ENCODE assay signal across 1 cellular context in the genomic region with DNA sequence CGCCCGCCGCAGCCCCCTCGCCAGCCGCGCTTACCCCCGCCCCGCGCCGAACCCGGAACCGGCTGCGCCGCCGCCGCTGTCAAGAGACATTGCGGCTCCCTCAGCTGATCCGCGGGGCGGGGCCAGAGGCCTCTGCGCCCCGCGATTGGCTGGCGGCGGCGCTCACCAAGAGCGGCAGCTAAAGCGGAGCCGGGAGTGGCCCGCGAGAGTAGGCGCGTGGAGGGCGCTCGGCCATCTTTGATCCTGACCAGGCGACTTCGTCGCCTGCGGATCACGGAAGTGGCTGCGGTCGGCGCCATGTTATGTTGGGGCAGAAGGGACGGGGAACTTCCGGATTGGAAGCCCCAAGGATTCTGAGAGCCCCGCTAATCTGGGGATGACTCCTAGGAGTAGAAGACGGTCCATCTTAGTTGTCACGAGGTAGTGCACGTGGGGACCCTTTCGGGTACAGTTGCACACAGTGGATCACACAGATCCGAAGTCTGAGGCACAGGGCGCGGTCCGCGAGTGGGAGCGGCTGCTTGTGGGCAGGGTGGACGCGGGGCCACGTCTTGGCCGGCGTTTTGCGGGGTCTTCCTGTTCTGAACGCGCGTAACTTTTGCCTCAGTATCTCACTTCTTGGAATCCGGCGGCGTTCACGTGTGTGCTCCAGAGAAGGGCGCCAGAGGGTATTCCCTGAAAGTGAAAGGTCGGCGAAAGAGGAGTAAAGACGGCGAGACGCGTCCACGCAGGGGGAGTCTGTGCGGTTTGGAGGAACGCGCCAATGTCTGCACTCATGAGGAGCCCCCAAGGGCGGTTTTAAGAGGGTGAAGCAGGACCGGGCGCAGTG.
TF ChIP-seq lines count a peak whose summit lies in the region.

A gene with protein sequence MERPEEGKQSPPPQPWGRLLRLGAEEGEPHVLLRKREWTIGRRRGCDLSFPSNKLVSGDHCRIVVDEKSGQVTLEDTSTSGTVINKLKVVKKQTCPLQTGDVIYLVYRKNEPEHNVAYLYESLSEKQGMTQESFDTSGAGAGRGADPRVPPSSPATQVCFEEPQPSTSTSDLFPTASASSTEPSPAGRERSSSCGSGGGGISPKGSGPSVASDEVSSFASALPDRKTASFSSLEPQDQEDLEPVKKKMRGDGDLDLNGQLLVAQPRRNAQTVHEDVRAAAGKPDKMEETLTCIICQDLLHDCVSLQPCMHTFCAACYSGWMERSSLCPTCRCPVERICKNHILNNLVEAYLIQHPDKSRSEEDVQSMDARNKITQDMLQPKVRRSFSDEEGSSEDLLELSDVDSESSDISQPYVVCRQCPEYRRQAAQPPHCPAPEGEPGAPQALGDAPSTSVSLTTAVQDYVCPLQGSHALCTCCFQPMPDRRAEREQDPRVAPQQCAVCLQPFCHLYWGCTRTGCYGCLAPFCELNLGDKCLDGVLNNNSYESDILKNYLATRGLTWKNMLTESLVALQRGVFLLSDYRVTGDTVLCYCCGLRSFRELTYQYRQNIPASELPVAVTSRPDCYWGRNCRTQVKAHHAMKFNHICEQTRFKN (minus strand): TSS at position 93 of the 829 bp plus-strand sequence. CDS start 277 bp downstream, outside the sequence.

TF ChIP-seq in HepG2, 621 proteins besides CTCF, POLR2A, EP300 and RAD21 (continued from another document and continues in another):
- TF ChIP-seq, protein P1, sequence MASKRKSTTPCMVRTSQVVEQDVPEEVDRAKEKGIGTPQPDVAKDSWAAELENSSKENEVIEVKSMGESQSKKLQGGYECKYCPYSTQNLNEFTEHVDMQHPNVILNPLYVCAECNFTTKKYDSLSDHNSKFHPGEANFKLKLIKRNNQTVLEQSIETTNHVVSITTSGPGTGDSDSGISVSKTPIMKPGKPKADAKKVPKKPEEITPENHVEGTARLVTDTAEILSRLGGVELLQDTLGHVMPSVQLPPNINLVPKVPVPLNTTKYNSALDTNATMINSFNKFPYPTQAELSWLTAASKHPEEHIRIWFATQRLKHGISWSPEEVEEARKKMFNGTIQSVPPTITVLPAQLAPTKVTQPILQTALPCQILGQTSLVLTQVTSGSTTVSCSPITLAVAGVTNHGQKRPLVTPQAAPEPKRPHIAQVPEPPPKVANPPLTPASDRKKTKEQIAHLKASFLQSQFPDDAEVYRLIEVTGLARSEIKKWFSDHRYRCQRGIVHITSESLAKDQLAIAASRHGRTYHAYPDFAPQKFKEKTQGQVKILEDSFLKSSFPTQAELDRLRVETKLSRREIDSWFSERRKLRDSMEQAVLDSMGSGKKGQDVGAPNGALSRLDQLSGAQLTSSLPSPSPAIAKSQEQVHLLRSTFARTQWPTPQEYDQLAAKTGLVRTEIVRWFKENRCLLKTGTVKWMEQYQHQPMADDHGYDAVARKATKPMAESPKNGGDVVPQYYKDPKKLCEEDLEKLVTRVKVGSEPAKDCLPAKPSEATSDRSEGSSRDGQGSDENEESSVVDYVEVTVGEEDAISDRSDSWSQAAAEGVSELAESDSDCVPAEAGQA (IDR thresholded peaks at IDR 0.05; ENCODE audit: low read depth) = peak; percentile 93
- TF ChIP-seq, protein P1 (CRISPR knock-in tag; IDR thresholded peaks at IDR 0.05; ENCODE audit: borderline replicate concordance) = no peak
- TF ChIP-seq CCDC6 (CRISPR knock-in tag; IDR thresholded peaks at IDR 0.05) (peak; percentile 88), POLR2G (IDR thresholded peaks at IDR 0.05; ENCODE audit: low read depth, low read length) (peak; percentile 90), STAG1 (CRISPR knock-in tag; IDR thresholded peaks at IDR 0.05) (no peak), JUND (CRISPR knock-in tag; IDR thresholded peaks at IDR 0.05) (no peak), KLF11 (CRISPR knock-in tag; IDR thresholded peaks at IDR 0.05) (0 out of 2 replicates have a peak, but pooled peaks have one; percentile 39), ZNF564 (CRISPR knock-in tag; IDR thresholded peaks at IDR 0.05) (peak; percentile 48; the same call in 1 of the 2 replicates), ZNF83 (CRISPR knock-in tag; IDR thresholded peaks at IDR 0.05; ENCODE audit: borderline replicate concordance) (no peak), NFYC (CRISPR knock-in tag; IDR thresholded peaks at IDR 0.05) (peak; percentile 86), ZNF558 (CRISPR knock-in tag; IDR thresholded peaks at IDR 0.05; ENCODE audit: borderline replicate concordance) (peak; percentile 65; the same call in 1 of the 2 replicates), ZFAT (CRISPR knock-in tag; conservative IDR thresholded peaks at IDR 0.05) (no peak), POGZ (CRISPR knock-in tag; IDR thresholded peaks at IDR 0.05) (peak; percentile 88), YY1 (IDR thresholded peaks at IDR 0.05; ENCODE audit: insufficient read depth, insufficient replicate concordance, low read depth, low read length) (peak; percentile 100), SMAD3 (CRISPR knock-in tag; IDR thresholded peaks at IDR 0.05) (peak; percentile 72; the same call in 1 of the 2 replicates), KDM2A (CRISPR knock-in tag; IDR thresholded peaks at IDR 0.05; ENCODE audit: borderline replicate concordance, low read depth) (peak; percentile 68), ZNF343 (CRISPR knock-in tag; IDR thresholded peaks at IDR 0.05) (peak; percentile 37; the same call in 1 of the 2 replicates), ZNF761 (CRISPR knock-in tag; conservative IDR thresholded peaks at IDR 0.05) (no peak), SOX6 (IDR thresholded peaks at IDR 0.05) (no peak), SOX6 (CRISPR knock-in tag; IDR thresholded peaks at IDR 0.05) (peak; percentile 41; the same call in 1 of the 2 replicates), FLYWCH1 (CRISPR knock-in tag; IDR thresholded peaks at IDR 0.05) (0 out of 2 replicates have a peak, but pooled peaks have one; percentile 44), HNF4A (CRISPR knock-in tag; IDR thresholded peaks at IDR 0.05) (no peak), JUN (CRISPR knock-in tag; IDR thresholded peaks at IDR 0.05) (no peak; the same call in 1 of the 2 replicates), ATAD3A (CRISPR knock-in tag; IDR thresholded peaks at IDR 0.05) (no peak), HNRNPLL (IDR thresholded peaks at IDR 0.05; ENCODE audit: low read depth, low read length, poor library complexity, severe bottlenecking) (peak; percentile 88), SRSF4 (IDR thresholded peaks at IDR 0.05; ENCODE audit: low read depth, low read length, poor library complexity, severe bottlenecking) (no peak), SRSF1 (optimal IDR thresholded peaks at IDR 0.05; ENCODE audit: low read depth, low read length) (no peak), ZNF33B (CRISPR knock-in tag; IDR thresholded peaks at IDR 0.05) (no peak), RBM39 (IDR thresholded peaks at IDR 0.05; ENCODE audit: low read depth, low read length, poor library complexity, severe bottlenecking) (peak; percentile 45)
- TF ChIP-seq, protein P2, sequence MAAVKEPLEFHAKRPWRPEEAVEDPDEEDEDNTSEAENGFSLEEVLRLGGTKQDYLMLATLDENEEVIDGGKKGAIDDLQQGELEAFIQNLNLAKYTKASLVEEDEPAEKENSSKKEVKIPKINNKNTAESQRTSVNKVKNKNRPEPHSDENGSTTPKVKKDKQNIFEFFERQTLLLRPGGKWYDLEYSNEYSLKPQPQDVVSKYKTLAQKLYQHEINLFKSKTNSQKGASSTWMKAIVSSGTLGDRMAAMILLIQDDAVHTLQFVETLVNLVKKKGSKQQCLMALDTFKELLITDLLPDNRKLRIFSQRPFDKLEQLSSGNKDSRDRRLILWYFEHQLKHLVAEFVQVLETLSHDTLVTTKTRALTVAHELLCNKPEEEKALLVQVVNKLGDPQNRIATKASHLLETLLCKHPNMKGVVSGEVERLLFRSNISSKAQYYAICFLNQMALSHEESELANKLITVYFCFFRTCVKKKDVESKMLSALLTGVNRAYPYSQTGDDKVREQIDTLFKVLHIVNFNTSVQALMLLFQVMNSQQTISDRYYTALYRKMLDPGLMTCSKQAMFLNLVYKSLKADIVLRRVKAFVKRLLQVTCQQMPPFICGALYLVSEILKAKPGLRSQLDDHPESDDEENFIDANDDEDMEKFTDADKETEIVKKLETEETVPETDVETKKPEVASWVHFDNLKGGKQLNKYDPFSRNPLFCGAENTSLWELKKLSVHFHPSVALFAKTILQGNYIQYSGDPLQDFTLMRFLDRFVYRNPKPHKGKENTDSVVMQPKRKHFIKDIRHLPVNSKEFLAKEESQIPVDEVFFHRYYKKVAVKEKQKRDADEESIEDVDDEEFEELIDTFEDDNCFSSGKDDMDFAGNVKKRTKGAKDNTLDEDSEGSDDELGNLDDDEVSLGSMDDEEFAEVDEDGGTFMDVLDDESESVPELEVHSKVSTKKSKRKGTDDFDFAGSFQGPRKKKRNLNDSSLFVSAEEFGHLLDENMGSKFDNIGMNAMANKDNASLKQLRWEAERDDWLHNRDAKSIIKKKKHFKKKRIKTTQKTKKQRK (IDR thresholded peaks at IDR 0.05; ENCODE audit: low read length) = no peak
- TF ChIP-seq, protein P3, sequence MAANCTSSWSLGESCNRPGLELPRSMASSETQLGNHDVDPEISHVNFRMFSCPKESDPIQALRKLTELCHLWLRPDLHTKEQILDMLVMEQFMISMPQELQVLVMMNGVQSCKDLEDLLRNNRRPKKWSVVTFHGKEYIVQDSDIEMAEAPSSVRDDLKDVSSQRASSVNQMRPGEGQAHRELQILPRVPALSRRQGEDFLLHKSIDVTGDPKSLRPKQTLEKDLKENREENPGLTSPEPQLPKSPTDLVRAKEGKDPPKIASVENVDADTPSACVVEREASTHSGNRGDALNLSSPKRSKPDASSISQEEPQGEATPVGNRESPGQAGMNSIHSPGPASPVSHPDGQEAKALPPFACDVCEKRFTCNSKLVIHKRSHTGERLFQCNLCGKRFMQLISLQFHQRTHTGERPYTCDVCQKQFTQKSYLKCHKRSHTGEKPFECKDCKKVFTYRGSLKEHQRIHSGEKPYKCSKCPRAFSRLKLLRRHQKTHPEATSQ (CRISPR knock-in tag; IDR thresholded peaks at IDR 0.05; ENCODE audit: borderline replicate concordance) = no peak
- TF ChIP-seq, protein P4, sequence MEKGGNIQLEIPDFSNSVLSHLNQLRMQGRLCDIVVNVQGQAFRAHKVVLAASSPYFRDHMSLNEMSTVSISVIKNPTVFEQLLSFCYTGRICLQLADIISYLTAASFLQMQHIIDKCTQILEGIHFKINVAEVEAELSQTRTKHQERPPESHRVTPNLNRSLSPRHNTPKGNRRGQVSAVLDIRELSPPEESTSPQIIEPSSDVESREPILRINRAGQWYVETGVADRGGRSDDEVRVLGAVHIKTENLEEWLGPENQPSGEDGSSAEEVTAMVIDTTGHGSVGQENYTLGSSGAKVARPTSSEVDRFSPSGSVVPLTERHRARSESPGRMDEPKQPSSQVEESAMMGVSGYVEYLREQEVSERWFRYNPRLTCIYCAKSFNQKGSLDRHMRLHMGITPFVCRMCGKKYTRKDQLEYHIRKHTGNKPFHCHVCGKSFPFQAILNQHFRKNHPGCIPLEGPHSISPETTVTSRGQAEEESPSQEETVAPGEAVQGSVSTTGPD (CRISPR knock-in tag; IDR thresholded peaks at IDR 0.05) = no peak
- TF ChIP-seq, protein P5, sequence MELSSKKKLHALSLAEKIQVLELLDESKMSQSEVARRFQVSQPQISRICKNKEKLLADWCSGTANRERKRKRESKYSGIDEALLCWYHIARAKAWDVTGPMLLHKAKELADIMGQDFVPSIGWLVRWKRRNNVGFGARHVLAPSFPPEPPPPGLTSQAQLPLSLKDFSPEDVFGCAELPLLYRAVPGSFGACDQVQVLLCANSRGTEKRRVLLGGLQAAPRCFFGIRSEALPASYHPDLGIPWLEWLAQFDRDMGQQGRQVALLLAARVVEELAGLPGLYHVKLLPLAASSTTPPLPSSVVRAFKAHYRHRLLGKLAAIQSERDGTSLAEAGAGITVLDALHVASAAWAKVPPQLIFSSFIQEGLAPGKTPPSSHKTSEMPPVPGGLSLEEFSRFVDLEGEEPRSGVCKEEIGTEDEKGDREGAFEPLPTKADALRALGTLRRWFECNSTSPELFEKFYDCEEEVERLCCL (CRISPR knock-in tag; IDR thresholded peaks at IDR 0.05; ENCODE audit: borderline replicate concordance) = 0 out of 2 replicates have a peak, but pooled peaks have one; percentile 56
- TF ChIP-seq, protein P6, sequence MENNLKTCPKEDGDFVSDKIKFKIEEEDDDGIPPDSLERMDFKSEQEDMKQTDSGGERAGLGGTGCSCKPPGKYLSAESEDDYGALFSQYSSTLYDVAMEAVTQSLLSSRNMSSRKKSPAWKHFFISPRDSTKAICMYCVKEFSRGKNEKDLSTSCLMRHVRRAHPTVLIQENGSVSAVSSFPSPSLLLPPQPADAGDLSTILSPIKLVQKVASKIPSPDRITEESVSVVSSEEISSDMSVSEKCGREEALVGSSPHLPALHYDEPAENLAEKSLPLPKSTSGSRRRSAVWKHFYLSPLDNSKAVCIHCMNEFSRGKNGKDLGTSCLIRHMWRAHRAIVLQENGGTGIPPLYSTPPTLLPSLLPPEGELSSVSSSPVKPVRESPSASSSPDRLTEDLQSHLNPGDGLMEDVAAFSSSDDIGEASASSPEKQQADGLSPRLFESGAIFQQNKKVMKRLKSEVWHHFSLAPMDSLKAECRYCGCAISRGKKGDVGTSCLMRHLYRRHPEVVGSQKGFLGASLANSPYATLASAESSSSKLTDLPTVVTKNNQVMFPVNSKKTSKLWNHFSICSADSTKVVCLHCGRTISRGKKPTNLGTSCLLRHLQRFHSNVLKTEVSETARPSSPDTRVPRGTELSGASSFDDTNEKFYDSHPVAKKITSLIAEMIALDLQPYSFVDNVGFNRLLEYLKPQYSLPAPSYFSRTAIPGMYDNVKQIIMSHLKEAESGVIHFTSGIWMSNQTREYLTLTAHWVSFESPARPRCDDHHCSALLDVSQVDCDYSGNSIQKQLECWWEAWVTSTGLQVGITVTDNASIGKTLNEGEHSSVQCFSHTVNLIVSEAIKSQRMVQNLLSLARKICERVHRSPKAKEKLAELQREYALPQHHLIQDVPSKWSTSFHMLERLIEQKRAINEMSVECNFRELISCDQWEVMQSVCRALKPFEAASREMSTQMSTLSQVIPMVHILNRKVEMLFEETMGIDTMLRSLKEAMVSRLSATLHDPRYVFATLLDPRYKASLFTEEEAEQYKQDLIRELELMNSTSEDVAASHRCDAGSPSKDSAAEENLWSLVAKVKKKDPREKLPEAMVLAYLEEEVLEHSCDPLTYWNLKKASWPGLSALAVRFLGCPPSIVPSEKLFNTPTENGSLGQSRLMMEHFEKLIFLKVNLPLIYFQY (CRISPR knock-in tag; IDR thresholded peaks at IDR 0.05; ENCODE audit: borderline replicate concordance) = no peak; the same call in 1 of the 2 replicates
